17 cellular contexts compared by ENCODE assay signal in genomic region chr6:137660296-137660731, GRCh38.
A peak's percentile ranks its signal among the peaks of the same experiment; 100 is the strongest.
DNase-seq lines count a peak whose midpoint lies in the region; ATAC-seq, FAIRE-seq and TF ChIP-seq lines count a peak whose summit lies in the region.
"Had no signal": no experiment of that assay in that cellular context is flagged by ENCODE, and none has a peak within 500 bp of the region (broad histone marks: within the 10 kb centered on the region; RNA-seq: fewer than 3 reads in every experiment).

No MANE protein-coding gene starts in this region.

- H3K27me3 ChIP-seq in HUES48 (ENCODE audit: control insufficient read depth, insufficient read depth, low read length) (no peaks in the 10 kb centered on the region), colonic mucosa (no peaks in the 10 kb centered on the region), muscle layer of duodenum (ENCODE audit: low read depth, low read length) (no peaks in the 10 kb centered on the region)
- H3K27me3 ChIP-seq: BLaER1 treated with 17β-estradiol and CSF1 and Interleukin-3, amounts not matched to agents 10 nM and 100 nM had no signal

- no peaks in the 10 kb centered on the region; the same call in 2 of the 3 replicates for H3K9me3 ChIP-seq in A549
- H3K9me3 ChIP-seq in HUES48 (ENCODE audit: control insufficient read depth, insufficient read depth, low read length), result peaks cover 8% of the 10 kb centered on the region
- no peaks in the 10 kb centered on the region for H3K9me3 ChIP-seq in colonic mucosa
- peaks cover 0 to 6% of the 10 kb centered on the region in 2 donors for H3K9me3 ChIP-seq in muscle layer of duodenum (ENCODE audit: control insufficient read depth in 1 of 2, low read length in 2 of 2)
- H3K9me3 ChIP-seq in kidney (ENCODE audit: control insufficient read depth in 1 of 2, low read length in 2 of 2), result peaks cover 2 to 4% of the 10 kb centered on the region in 2 donors
- H3K9me3 ChIP-seq: BLaER1 treated with 17β-estradiol and CSF1 and Interleukin-3, amounts not matched to agents 10 nM and 100 nM had no signal

- WGBS in A549 (ENCODE audit: missing lambda C conversion rate), result 38% methylated on average over 1 of the region's 1 CpG

- H3K9ac ChIP-seq in HUES48 (ENCODE audit: low read depth, low read length), result no peak overlapping the region
- H3K9ac ChIP-seq in colonic mucosa (ENCODE audit: low read depth in 2 of 2, low read length in 2 of 2), result no peak overlapping the region
- H3K9ac ChIP-seq in kidney (ENCODE audit: low read length in 2 of 2), result no peak overlapping the region
- H3K9ac ChIP-seq: BLaER1 treated with 17β-estradiol and CSF1 and Interleukin-3, amounts not matched to agents 10 nM and 100 nM had no signal

- H3K4me2 ChIP-seq in A549, result peak overlapping the region; percentile 62

- POLR2A ChIA-PET in A549 (lab: Yijun Ruan, JAX), result no interaction called here

- H3K27ac ChIP-seq in A549 (peak overlapping the region; percentile 59 to 69; a peak in 4 of 6 replicates), HUES48 (ENCODE audit: low read depth, low read length) (peak overlapping the region; percentile 22), colonic mucosa (peak overlapping the region; percentile 57), muscle layer of duodenum (ENCODE audit: low read length) (peak overlapping the region; percentile 5), kidney (ENCODE audit: low read depth in 2 of 2, low read length in 2 of 2) (no peak overlapping the region)
- H3K27ac ChIP-seq: BLaER1 treated with 17β-estradiol and CSF1 and Interleukin-3, amounts not matched to agents 10 nM and 100 nM had no signal

- no peaks in the 10 kb centered on the region for H3K36me3 ChIP-seq in HUES48 (ENCODE audit: control insufficient read depth, insufficient read depth, low read length)
- H3K36me3 ChIP-seq in colonic mucosa, result no peaks in the 10 kb centered on the region
- no peaks in the 10 kb centered on the region for H3K36me3 ChIP-seq in muscle layer of duodenum (ENCODE audit: control insufficient read depth in 1 of 2, insufficient read depth in 2 of 2, low read length in 2 of 2)
- no peaks in the 10 kb centered on the region for H3K36me3 ChIP-seq in kidney (ENCODE audit: control insufficient read depth in 1 of 2, insufficient read depth in 2 of 2, low read length in 2 of 2)
- H3K36me3 ChIP-seq: BLaER1 treated with 17β-estradiol and CSF1 and Interleukin-3, amounts not matched to agents 10 nM and 100 nM had no signal

- FAIRE-seq in A549 (lab: Jason Lieb, UNC) (no peak), kidney (lab: Jason Lieb, UNC) (no peak)
- FAIRE-seq: A204.1, RCC 7860 had no signal

- TF ChIP-seq CTCF in A549 (IDR thresholded peaks at IDR 0.05), result no peak
- no peak for TF ChIP-seq CTCF in colonic mucosa (IDR thresholded peaks at IDR 0.05)
- TF ChIP-seq CTCF in kidney (IDR thresholded peaks at IDR 0.05; ENCODE audit: borderline replicate concordance, extremely low read depth, insufficient read depth), result no peak

- intact Hi-C loops in colonic mucosa (cut with DNase I) (no loop called here), kidney (cut with DNase I) (no loop called here)

- no peak for TF ChIP-seq POLR2A in A549 (IDR thresholded peaks at IDR 0.05; ENCODE audit: low read length)

- ATAC-seq in A549 (no peak), GM21515 (IDR thresholded peaks at IDR 0.05; ENCODE audit: unreplicated experiment) (no peak)
- ATAC-seq: SK-N-SH treated with all-trans-retinoic acid at 6 μM for 48 hours had no signal

- TF ChIP-seq RAD21 in A549 (conservative IDR thresholded peaks at IDR 0.05 in 1 of 2, IDR thresholded peaks at IDR 0.05 in 1 of 2), result no peak

- CTCF ChIA-PET in A549 (lab: Yijun Ruan, JAX), result no interaction called here

- no peak overlapping the region for H3K4me3 ChIP-seq in A549
- no peak overlapping the region for H3K4me3 ChIP-seq in HUES48 (ENCODE audit: low read depth, low read length)
- H3K4me3 ChIP-seq in colonic mucosa, result no peak overlapping the region
- no peak overlapping the region for H3K4me3 ChIP-seq in muscle layer of duodenum (ENCODE audit: low read depth in 1 of 2, low read length in 2 of 2)
- H3K4me3 ChIP-seq in kidney (ENCODE audit: low read length in 2 of 2), result no peak overlapping the region
- H3K4me3 ChIP-seq: BLaER1 treated with 17β-estradiol and CSF1 and Interleukin-3, amounts not matched to agents 10 nM and 100 nM had no signal

- H3K4me1 ChIP-seq in A549, result peaks cover 29% of the 10 kb centered on the region
- no peaks in the 10 kb centered on the region for H3K4me1 ChIP-seq in HUES48 (ENCODE audit: control insufficient read depth, insufficient read depth, low read length)
- H3K4me1 ChIP-seq in colonic mucosa, result peaks cover 7% of the 10 kb centered on the region
- H3K4me1 ChIP-seq in muscle layer of duodenum (ENCODE audit: control insufficient read depth in 1 of 2, insufficient read depth in 2 of 2, low read length in 2 of 2), result no peaks in the 10 kb centered on the region
- H3K4me1 ChIP-seq in kidney (ENCODE audit: control insufficient read depth in 1 of 2, insufficient read depth in 1 of 2, low read depth in 1 of 2, low read length in 2 of 2), result no peaks in the 10 kb centered on the region

- DNase-seq in A549 (ENCODE audit: low read depth in 1 of 2, low spot score in 1 of 2) (no peak), colonic mucosa (no peak), NCI-H1436 treated with DMSO at 0.1 percent for 48 hours (lab: John Stamatoyannopoulos, UW) (no peak), kidney (no peak), T-helper 9 cell (no peak)
- DNase-seq: CD8-positive, alpha-beta memory T cell; NCI-H187 treated with DMSO at 0.1 percent for 48 hours; NCI-H446 treated with DMSO at 0.1 percent for 48 hours; NCI-H774; SHP77 treated with DMSO at 0.1 percent for 48 hours had no signal

- no peak for TF ChIP-seq EP300 in A549 (IDR thresholded peaks at IDR 0.05)

TF ChIP-seq in A549, 52 proteins besides CTCF, POLR2A, EP300 and RAD21:
- TF ChIP-seq RNF2 (IDR thresholded peaks at IDR 0.05; ENCODE audit: borderline replicate concordance, low read depth) (no peak), NR3C1 (IDR thresholded peaks at IDR 0.05) (no peak), ZFP36 (IDR thresholded peaks at IDR 0.05; ENCODE audit: borderline replicate concordance, partially characterized antibody) (no peak), BCL3 (IDR thresholded peaks at IDR 0.05) (no peak), USF2 (IDR thresholded peaks at IDR 0.05) (no peak), HOXA7 (CRISPR knock-in tag; IDR thresholded peaks at IDR 0.05) (no peak), EHMT2 (IDR thresholded peaks at IDR 0.05; ENCODE audit: low read depth) (no peak), MYC (IDR thresholded peaks at IDR 0.05; ENCODE audit: borderline replicate concordance, low read length) (no peak), JUN (IDR thresholded peaks at IDR 0.05) (no peak), ZC3H11A (IDR thresholded peaks at IDR 0.05) (no peak), ESRRA (IDR thresholded peaks at IDR 0.05; ENCODE audit: borderline replicate concordance, low read length) (no peak), HOXB5 (CRISPR knock-in tag; IDR thresholded peaks at IDR 0.05) (no peak), TP53 (CRISPR knock-in tag; IDR thresholded peaks at IDR 0.05) (no peak)
TF ChIP-seq in A549: peak in this region for 0.

Comparison
In these comparisons a context has a peak if more than half of its experiments do, and no peak if none do; other contexts are left out.
1. H3K27ac ChIP-seq: peak in A549 (2 of 2), HUES48 (single experiment), colonic mucosa (single experiment) and muscle layer of duodenum (single experiment); none in kidney (0 of 2).